In the genomic region with DNA sequence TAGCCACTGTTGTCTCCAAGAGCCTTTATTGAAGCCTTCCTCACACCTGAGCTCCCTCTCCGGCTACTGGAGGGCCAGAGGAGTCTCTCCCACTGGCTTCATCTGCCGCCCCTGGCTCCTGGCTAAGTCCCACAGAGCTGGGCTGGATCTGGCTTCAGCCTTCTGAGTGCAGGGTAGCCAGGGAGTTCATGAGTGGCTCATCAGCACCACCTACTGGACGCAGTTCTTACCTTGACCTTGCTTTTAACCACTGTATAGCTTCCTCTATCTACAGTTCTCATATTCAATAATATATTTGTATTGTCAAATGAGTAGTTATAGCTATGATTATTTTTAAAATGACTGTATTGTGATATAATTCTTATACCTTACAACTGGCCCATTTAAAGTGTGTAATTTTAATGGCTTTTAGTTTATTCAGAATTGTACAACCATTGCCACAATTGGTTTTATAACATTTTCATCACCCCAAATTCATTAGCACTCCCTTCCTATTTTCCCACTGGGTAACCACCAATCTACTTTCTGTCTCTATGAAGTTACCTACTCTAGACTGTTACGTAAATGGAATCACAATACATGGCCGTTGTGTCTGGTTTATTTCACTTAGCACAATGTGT, we compare ENCODE assay signal across 8 cellular contexts.
DNase-seq lines count a peak whose midpoint lies in the region; ATAC-seq, FAIRE-seq and TF ChIP-seq lines count a peak whose summit lies in the region.

No MANE protein-coding gene starts in this region.

- peak; percentile 81 for TF ChIP-seq CTCF in GM12864 (IDR thresholded peaks at IDR 0.05; ENCODE audit: low read depth, low read length, missing control alignments)
- peak; percentile 68 for TF ChIP-seq CTCF in NB4 (IDR thresholded peaks at IDR 0.05; ENCODE audit: low read depth, low read length)

- CTCF ChIA-PET in activated naive CD4-positive, alpha-beta T cell treated with anti-CD3 and anti-CD28 coated beads, Interleukin-2, amount 10 ng/mL, durations not matched to agents 7 days and 5 days (lab: Charles Lee), result interaction anchor here (0.6 to 3.8 kb wide), 27 partner anchors 10 to 727 kb away, joined by 3 to 53 read pairs (median 4); partner anchors contain the start of gene CNDP2

- peak; percentile 89 for ATAC-seq in HG02571 (IDR thresholded peaks at IDR 0.05; ENCODE audit: unreplicated experiment)

- no peak overlapping the region for H3K9ac ChIP-seq in SK-N-MC (ENCODE audit: insufficient read length)

- DNase-seq in GM12864 (ENCODE audit: low read depth) (peak; percentile 49), NB4 (ENCODE audit: low read depth) (peak; percentile 76), SK-N-MC (ENCODE audit: low read depth, low spot score) (peak; percentile 66), glomerular visceral epithelial cell (ENCODE audit: extremely low spot score) (peak; percentile 82), pons (ENCODE audit: low spot score) (peak; percentile 96), urothelium cell line (ENCODE audit: low spot score) (peak; percentile 77)
- peak; percentile 87 for DNase-seq in activated naive CD4-positive, alpha-beta T cell treated with anti-CD3 and anti-CD28 coated beads, Interleukin-2, amount 10 ng/mL, durations not matched to agents 7 days and 5 days

- H3K27me3 Mint-ChIP-seq in activated naive CD4-positive, alpha-beta T cell treated with anti-CD3 and anti-CD28 coated beads, Interleukin-2, amount 10 ng/mL, durations not matched to agents 7 days and 5 days, result peaks cover 30% of the 10 kb centered on the region

- no peak overlapping the region for H3K4me3 ChIP-seq in GM12864 (ENCODE audit: low read depth, low read length)
- H3K4me3 ChIP-seq in NB4 (ENCODE audit: low read depth, low read length), result no peak overlapping the region
- H3K4me3 ChIP-seq in SK-N-MC, result no peak overlapping the region

- no peak for FAIRE-seq in urothelium cell line (lab: Jason Lieb, UNC)

- H3K9me3 Mint-ChIP-seq in activated naive CD4-positive, alpha-beta T cell treated with anti-CD3 and anti-CD28 coated beads, Interleukin-2, amount 10 ng/mL, durations not matched to agents 7 days and 5 days, result peaks cover 9% of the 10 kb centered on the region

- H3K36me3 Mint-ChIP-seq in activated naive CD4-positive, alpha-beta T cell treated with anti-CD3 and anti-CD28 coated beads, Interleukin-2, amount 10 ng/mL, durations not matched to agents 7 days and 5 days, result no peaks in the 10 kb centered on the region

- TF ChIP-seq POLR2A in NB4 (IDR thresholded peaks at IDR 0.05; ENCODE audit: extremely low read depth, insufficient read length), result no peak

- no peaks in the 10 kb centered on the region for H3K36me3 ChIP-seq in SK-N-MC (ENCODE audit: insufficient read depth, low read length)

- no peak overlapping the region for H3K4me3 Mint-ChIP-seq in activated naive CD4-positive, alpha-beta T cell treated with anti-CD3 and anti-CD28 coated beads, Interleukin-2, amount 10 ng/mL, durations not matched to agents 7 days and 5 days

- H3K4me1 Mint-ChIP-seq in activated naive CD4-positive, alpha-beta T cell treated with anti-CD3 and anti-CD28 coated beads, Interleukin-2, amount 10 ng/mL, durations not matched to agents 7 days and 5 days, result no peaks in the 10 kb centered on the region

- H3K27ac Mint-ChIP-seq in activated naive CD4-positive, alpha-beta T cell treated with anti-CD3 and anti-CD28 coated beads, Interleukin-2, amount 10 ng/mL, durations not matched to agents 7 days and 5 days, result no peak overlapping the region

- no peaks in the 10 kb centered on the region for H3K9me3 ChIP-seq in SK-N-MC (ENCODE audit: low read depth, low read length)

- peak overlapping the region; percentile 15; the same call in 1 of the 2 replicates for H3K27ac ChIP-seq in SK-N-MC
